8 cellular contexts compared by ENCODE assay signal in genomic region chr3:130111865-130112650, GRCh38. TPM values are rescaled to one million over a fixed set of nuclear protein-coding genes. Genes with fewer than 3 reads are reported as not detected.
A peak's percentile ranks its signal among the peaks of the same experiment; 100 is the strongest.
DNase-seq lines count a peak whose midpoint lies in the region; ATAC-seq and TF ChIP-seq lines count a peak whose summit lies in the region.
"Not testable (repeated sequence)": the region's sequence is repeated elsewhere in the genome, so short reads cannot be mapped to it uniquely, and the experiment has no call there.

No MANE protein-coding gene starts in this region.

- WGBS in thyroid gland, 2 donors: 1% methylated on average over 17 to 27 of the region's 60 CpGs

- DNase-seq in NCI-H2029 treated with DMSO at 0.1 percent for 48 hours (lab: John Stamatoyannopoulos, UW) (peak; percentile 34), T-helper 9 cell (peak; percentile 97), amygdala (lab: John Stamatoyannopoulos, UW) (peak; percentile 62 to 100 (median 99)), left cardiac atrium (peak; percentile 100), posterior cingulate gyrus (peak; percentile 99 to 100 (median 100)), thyroid gland (peak; percentile 100)

- H3K4me1 ChIP-seq in thyroid gland: not testable (repeated sequence)

- not testable (repeated sequence) for H3K36me3 ChIP-seq in thyroid gland

- not testable (repeated sequence) for TF ChIP-seq CTCF in thyroid gland (IDR thresholded peaks at IDR 0.05)

- peak overlapping the region; percentile 73 to 76 (median 76) for H3K27ac ChIP-seq in thyroid gland

- H3K27me3 ChIP-seq in thyroid gland: not testable (repeated sequence)

- peak overlapping the region; percentile 26 to 57 (median 48) for H3K4me3 ChIP-seq in thyroid gland (replicated peaks in 1 of 3)

- intact Hi-C loops in left cardiac atrium (cut with DNase I); posterior cingulate gyrus (cut with DNase I); thyroid gland (cut with DNase I): not testable (repeated sequence)

- TF ChIP-seq POLR2A in GM15510 (IDR thresholded peaks at IDR 0.05; ENCODE audit: borderline replicate concordance, extremely low read depth, insufficient read length): peak; percentile 48
- TF ChIP-seq POLR2A in thyroid gland (IDR thresholded peaks at IDR 0.05): peak in 1 of 2 donors; percentile 65

- not testable (repeated sequence) for H3K9me3 ChIP-seq in thyroid gland

- ATAC-seq in HG03039 (IDR thresholded peaks at IDR 0.05; ENCODE audit: unreplicated experiment) (peak; percentile 38), left cardiac atrium (peak; percentile 48 to 69)

RNA-seq across cellular contexts. Expression of gene ALG1L2, which starts 30.4 kb away (rescaled TPM):
- total RNA-seq in left cardiac atrium: under 1 TPM in 1 of 2 donors, not detected in 1; 0.68 TPM
- total RNA-seq in thyroid gland: 1 to 10 TPM in 2 of 4 donors, not detected in 2; 1.7 TPM

Comparison
In these comparisons a context has a peak if more than half of its experiments do, and no peak if none do; other contexts are left out.
1. Peak in every context shown above with its lines: DNase-seq, ATAC-seq, H3K4me3 ChIP-seq and H3K27ac ChIP-seq.
2. DNase-seq: peak in every context shown above with its lines; median percentile 100 in left cardiac atrium; 100 in thyroid gland; 100 in posterior cingulate gyrus; 99 in amygdala; 97 in T-helper 9 cell; 34 in NCI-H2029 treated with DMSO at 0.1 percent for 48 hours.